ENCODE assay signal across 7 cellular contexts in genomic region chr2:190881074-190881479, GRCh38. TPM values are rescaled to one million over a fixed set of nuclear protein-coding genes. Genes with fewer than 3 reads are reported as not detected.
DNase-seq lines count a peak whose midpoint lies in the region; ATAC-seq and TF ChIP-seq lines count a peak whose summit lies in the region.

No MANE protein-coding gene starts in this region.

- no peak for TF ChIP-seq POLR2A in esophagus squamous epithelium (IDR thresholded peaks at IDR 0.05)

- H3K9me3 ChIP-seq in OCI-LY7 (ENCODE audit: low read length), result no peaks in the 10 kb centered on the region
- H3K9me3 ChIP-seq in esophagus squamous epithelium, result no peaks in the 10 kb centered on the region
- no peaks in the 10 kb centered on the region for H3K9me3 ChIP-seq in neutrophil

- peak; percentile 0 for ATAC-seq in GM21526 (IDR thresholded peaks at IDR 0.05; ENCODE audit: low FRiP score, unreplicated experiment)

- H3K27me3 ChIP-seq in esophagus squamous epithelium (no peaks in the 10 kb centered on the region), neutrophil (no peaks in the 10 kb centered on the region)

- H3K9me2 ChIP-seq in OCI-LY7 (ENCODE audit: insufficient read depth, low read length), result no peaks in the 10 kb centered on the region; the same call in 1 of the 2 replicates

- H4K20me1 ChIP-seq in OCI-LY7 (ENCODE audit: insufficient read depth, low read length), result peaks cover 29% of the 10 kb centered on the region

- peak overlapping the region; percentile 84 for H3K4me3 ChIP-seq in OCI-LY7 (ENCODE audit: low read depth, low read length, poor library complexity, severe bottlenecking)
- H3K4me3 ChIP-seq in esophagus squamous epithelium, result peak overlapping the region; percentile 89 to 96 (median 89)
- H3K4me3 ChIP-seq in neutrophil (ENCODE audit: low read depth in 1 of 2, low read length in 1 of 2), result peak overlapping the region; percentile 73 to 96

- H3K79me2 ChIP-seq in OCI-LY7 (ENCODE audit: insufficient read depth, low read depth, low read length), result peaks cover 46% of the 10 kb centered on the region

- H3K27ac ChIP-seq in OCI-LY7 (ENCODE audit: low read depth, low read length, poor library complexity, severe bottlenecking) (peak overlapping the region; percentile 87), esophagus squamous epithelium (peak overlapping the region; percentile 94 to 99 (median 96)), neutrophil (peak overlapping the region; percentile 89)

- peak overlapping the region; percentile 95 for H3K4me2 ChIP-seq in OCI-LY7 (ENCODE audit: low read length)

- POLR2A ChIA-PET in OCI-LY7 (lab: Charles Lee), result interaction anchor here (0.9 to 3.0 kb wide), 8 partner anchors 9 to 797 kb away, joined by 3 to 35 read pairs (median 4); partner anchors contain the start of gene NABP1

- H3K4me1 ChIP-seq in OCI-LY7 (ENCODE audit: insufficient read depth, low read length, poor library complexity, severe bottlenecking) (peaks cover 28% of the 10 kb centered on the region), esophagus squamous epithelium (peaks cover 0 to 47% (median 12%) of the 10 kb centered on the region in 3 donors), neutrophil (ENCODE audit: control insufficient read depth in 1 of 2, insufficient read depth in 1 of 2, low read depth in 1 of 2, low read length in 1 of 2) (peaks cover 22 to 31% of the 10 kb centered on the region in 2 experiments)

- peak overlapping the region; percentile 55; the same call in 1 of the 2 replicates for H2AFZ ChIP-seq in OCI-LY7 (ENCODE audit: low read length)

- H3K36me3 ChIP-seq in OCI-LY7 (ENCODE audit: insufficient read depth, low read length) (peaks cover 31% of the 10 kb centered on the region), esophagus squamous epithelium (no peaks in the 10 kb centered on the region), neutrophil (no peaks in the 10 kb centered on the region)

- CTCF ChIA-PET in OCI-LY7 (lab: Charles Lee; ENCODE audit: unreplicated experiment), result interaction anchor here (0.6 kb wide), 1 partner anchor 882 kb away, joined by 3 read pairs; no protein-coding TSS in a partner anchor

- no CpG with 5 or more reads among the region's 52 CpGs for WGBS in esophagus squamous epithelium, 2 donors

- TF ChIP-seq CTCF in OCI-LY7 (conservative IDR thresholded peaks at IDR 0.05; ENCODE audit: low read length), result no peak
- no peak for TF ChIP-seq CTCF in esophagus squamous epithelium (IDR thresholded peaks at IDR 0.05)
- TF ChIP-seq CTCF in neutrophil (IDR thresholded peaks at IDR 0.05), result no peak

- DNase-seq in OCI-LY7 (ENCODE audit: low spot score), result no peak
- no peak for DNase-seq in esophagus squamous epithelium (lab: John Stamatoyannopoulos, UW)
- no peak for DNase-seq in occipital lobe (lab: John Stamatoyannopoulos, UW)
- no peak for DNase-seq in NCI-H524 (lab: John Stamatoyannopoulos, UW)
- no peak for DNase-seq in OCI-M1 (lab: John Stamatoyannopoulos, UW)

- BruUV-seq in OCI-LY7 (replicated peaks; lab: Mats Ljungman, UMichigan), result no TSS peak

- intact Hi-C loops in OCI-LY7 (cut with micrococcal nuclease; ENCODE audit: unreplicated experiment), result loop anchor here (2.0 to 5.0 kb wide), 5 partner anchors 140 to 1439 kb away; partner anchors contain the start of genes MFSD6, NABP1, NEMP2 and WDR75
- intact Hi-C loops in esophagus squamous epithelium (cut with DNase I), result no loop called here

RNA-seq across cellular contexts. Expression of gene GLS, which starts 0.5 kb away (rescaled TPM):
- total RNA-seq in OCI-LY7 (2014; rRNA removed; shearing (Covaris generic)), result 82.0 and 102 TPM in 2 replicates
- total RNA-seq in OCI-LY7 (2022), result 93.1 and 103 TPM in 2 replicates
- 10 to 100 TPM; 22.0 to 84.1 (median 45.9) TPM for total RNA-seq in esophagus squamous epithelium
- 207 TPM for total RNA-seq in occipital lobe
